ENCODE assay signal across 15 cellular contexts in the genomic region with DNA sequence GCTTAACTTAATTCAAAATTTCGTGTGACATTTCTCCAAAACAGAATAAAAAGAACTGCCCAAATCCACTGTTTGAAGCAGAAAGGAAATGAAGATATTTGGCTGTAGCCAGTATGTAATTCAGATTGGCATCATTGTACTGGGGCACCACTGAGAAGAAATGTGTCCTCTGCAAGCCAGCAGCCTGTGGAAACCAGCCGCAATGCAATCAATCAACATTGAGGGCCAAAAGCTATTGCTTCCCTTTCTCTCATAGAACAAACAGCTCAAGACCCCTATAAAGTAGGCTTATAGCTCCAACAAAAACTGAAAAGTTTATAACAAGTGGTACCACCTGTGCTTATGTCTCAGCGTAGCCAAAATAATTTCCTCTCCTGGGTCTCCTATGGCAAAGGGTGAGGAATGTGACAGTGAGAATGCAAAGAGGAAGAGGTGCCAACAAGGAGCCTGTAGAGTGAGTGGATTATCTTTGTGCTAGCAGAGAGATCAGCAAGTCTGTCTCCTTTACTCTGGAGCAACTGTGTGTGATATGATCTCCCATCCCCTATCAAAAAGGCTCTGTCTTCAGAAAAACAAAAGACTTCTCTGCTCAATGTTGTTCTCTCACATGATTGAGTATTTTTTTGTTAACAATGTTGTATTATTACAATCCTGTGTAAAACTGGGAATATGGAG.
"Had no signal": no experiment of that assay in that cellular context is flagged by ENCODE, and none has a peak within 500 bp of the region (broad histone marks: within the 10 kb centered on the region; RNA-seq: fewer than 3 reads in every experiment).

No MANE protein-coding gene starts in this region.

- ATAC-seq: activated CD4-positive, alpha-beta T cell treated with anti-CD3 and anti-CD28 coated beads for 36 hours; foreskin keratinocyte; naive thymus-derived CD8-positive, alpha-beta T cell had no signal

- H3K9me3 Mint-ChIP-seq: activated CD4-positive, alpha-beta memory T cell treated with anti-CD3 and anti-CD28 coated beads, Interleukin-2, amount 10 ng/mL, durations not matched to agents 7 days and 5 days; activated naive CD4-positive, alpha-beta T cell treated with anti-CD3 and anti-CD28 coated beads, Interleukin-2, amount 10 ng/mL, durations not matched to agents 7 days and 5 days; activated T-cell treated with anti-CD3 and anti-CD28 coated beads, Interleukin-2, amount 50 U/mL, for 24 hours; naive thymus-derived CD8-positive, alpha-beta T cell; stimulated activated naive CD8-positive, alpha-beta T cell treated with anti-CD3 and anti-CD28 coated beads, Interleukin-15, Interleukin-2, amounts not matched to agents 100 ng/mL and 50 ng/mL, for 24 hours; T-helper 1 cell treated with Interleukin-12 subunit alpha and Interleukin-12 subunit beta and Interleukin-4 antibody, amounts not matched to agents 30 μg/mL and 1 μg/mL, for 36 hours had no signal

- H3K36me3 Mint-ChIP-seq: activated naive CD4-positive, alpha-beta T cell treated with anti-CD3 and anti-CD28 coated beads, Interleukin-2, amount 10 ng/mL, durations not matched to agents 7 days and 5 days; immature natural killer cell; naive thymus-derived CD8-positive, alpha-beta T cell had no signal

- H3K27ac Mint-ChIP-seq: activated CD4-positive, alpha-beta memory T cell treated with anti-CD3 and anti-CD28 coated beads, Interleukin-2, amount 10 ng/mL, durations not matched to agents 7 days and 5 days; activated CD4-positive, alpha-beta T cell treated with anti-CD3 and anti-CD28 coated beads for 36 hours; activated naive CD4-positive, alpha-beta T cell treated with anti-CD3 and anti-CD28 coated beads, Interleukin-2, amount 10 ng/mL, durations not matched to agents 7 days and 5 days; activated T-cell treated with anti-CD3 and anti-CD28 coated beads, Interleukin-2, amount 50 U/mL, for 24 hours; immature natural killer cell; naive thymus-derived CD8-positive, alpha-beta T cell; stimulated activated naive CD8-positive, alpha-beta T cell treated with anti-CD3 and anti-CD28 coated beads, Interleukin-15, Interleukin-2, amounts not matched to agents 100 ng/mL and 50 ng/mL, for 24 hours; T-helper 1 cell treated with Interleukin-12 subunit alpha and Interleukin-12 subunit beta and Interleukin-4 antibody, amounts not matched to agents 30 μg/mL and 1 μg/mL, for 36 hours had no signal

- H3K27ac ChIP-seq: foreskin keratinocyte, prostate gland, sigmoid colon, spleen, thyroid gland had no signal

- DNase-seq: activated CD4-positive, alpha-beta memory T cell treated with anti-CD3 and anti-CD28 coated beads, Interleukin-2, amount 10 ng/mL, durations not matched to agents 7 days and 5 days; activated CD4-positive, alpha-beta T cell treated with anti-CD3 and anti-CD28 coated beads for 36 hours; activated naive CD4-positive, alpha-beta T cell treated with anti-CD3 and anti-CD28 coated beads, Interleukin-2, amount 10 ng/mL, durations not matched to agents 7 days and 5 days; activated T-cell treated with anti-CD3 and anti-CD28 coated beads, Interleukin-2, amount 50 U/mL, for 24 hours; central memory CD4-positive, alpha-beta T cell; effector memory CD4-positive, alpha-beta T cell; foreskin keratinocyte; immature natural killer cell; naive thymus-derived CD8-positive, alpha-beta T cell; sigmoid colon; spleen; thyroid gland had no signal
